Comparison of ENCODE assay signal across 38 cellular contexts in the genomic region with DNA sequence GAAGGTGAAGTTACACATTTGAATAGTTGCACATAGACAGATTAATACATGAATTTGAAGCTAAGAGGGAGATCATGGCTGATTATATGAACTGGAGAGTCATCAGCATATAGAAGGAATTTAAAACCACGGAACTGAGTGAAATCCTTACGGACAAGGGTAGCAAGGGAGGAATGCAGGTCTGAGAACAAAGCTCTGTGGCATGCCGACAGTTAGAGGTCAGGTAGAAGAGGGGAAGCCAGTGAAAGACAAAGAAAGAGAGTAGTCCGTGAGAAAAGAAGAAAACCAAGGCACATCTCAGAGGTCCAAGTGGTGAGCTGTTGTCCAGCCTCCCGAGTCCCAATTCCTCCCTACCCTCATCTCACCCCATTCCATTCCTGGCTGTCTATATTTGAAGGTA. TPM values are rescaled to one million over a fixed set of nuclear protein-coding genes. Genes with fewer than 3 reads are reported as not detected.
"Had no signal": no experiment of that assay in that cellular context is flagged by ENCODE, and none has a peak within 500 bp of the region (broad histone marks: within the 10 kb centered on the region; RNA-seq: fewer than 3 reads in every experiment).

No MANE protein-coding gene starts in this region.

- ATAC-seq: activated CD4-positive, alpha-beta T cell treated with anti-CD3 and anti-CD28 coated beads for 36 hours; activated CD8-positive, alpha-beta memory T cell treated with anti-CD3 and anti-CD28 coated beads, Interleukin-2, amount 10 ng/mL, durations not matched to agents 7 days and 5 days; activated CD8-positive, alpha-beta T cell treated with anti-CD3 and anti-CD28 coated beads, Interleukin-2, amount 10 ng/mL, durations not matched to agents 7 days and 5 days; activated naive CD8-positive, alpha-beta T cell treated with anti-CD3 and anti-CD28 coated beads, Interleukin-2, amount 50 U/mL, for 24 hours; body of pancreas; effector memory CD8-positive, alpha-beta T cell; esophagus mucosa; foreskin keratinocyte; gastrocnemius medialis; T-helper 17 cell had no signal

- H3K27me3 ChIP-seq: adrenal gland, body of pancreas, gastrocnemius medialis had no signal

- H3K27ac ChIP-seq: adrenal gland, body of pancreas, epithelial cell of prostate, foreskin keratinocyte, gastrocnemius medialis, WERI-Rb-1 had no signal

- DNase-seq: activated CD4-positive, alpha-beta memory T cell treated with anti-CD3 and anti-CD28 coated beads for 36 hours; activated CD4-positive, alpha-beta T cell treated with anti-CD3 and anti-CD28 coated beads for 36 hours; activated CD4-positive, alpha-beta T cell treated with anti-CD3 and anti-CD28 coated beads, Interleukin-2, amount 10 ng/mL, durations not matched to agents 24 days and 14 days; activated CD4-positive, CD25-positive, alpha-beta regulatory T cell; activated CD4-positive, CD25-positive, alpha-beta regulatory T cell treated with anti-CD3 and anti-CD28 coated beads, Interleukin-2, amount 50 U/mL, for 72 hours; activated CD8-positive, alpha-beta memory T cell treated with anti-CD3 and anti-CD28 coated beads, Interleukin-2, amount 10 ng/mL, durations not matched to agents 7 days and 5 days; activated CD8-positive, alpha-beta memory T cell treated with anti-CD3 and anti-CD28 coated beads, Interleukin-2, amount 50 U/mL, for 4 hours; activated CD8-positive, alpha-beta T cell treated with anti-CD3 and anti-CD28 coated beads, Interleukin-2, amount 10 ng/mL, durations not matched to agents 7 days and 5 days; activated effector memory CD4-positive, alpha-beta T cell treated with anti-CD3 and anti-CD28 coated beads, Interleukin-2, amount 50 U/mL, for 16 hours; activated naive CD4-positive, alpha-beta T cell treated with anti-CD3 and anti-CD28 coated beads for 36 hours; activated naive CD8-positive, alpha-beta T cell treated with anti-CD3 and anti-CD28 coated beads for 36 hours; activated naive CD8-positive, alpha-beta T cell treated with anti-CD3 and anti-CD28 coated beads, Interleukin-2, amount 50 U/mL, for 24 hours; activated T-cell treated with anti-CD3 and anti-CD28 coated beads, Interleukin-2, amount 50 U/mL, for 1 hour; activated T-cell treated with anti-CD3 and anti-CD28 coated beads, Interleukin-2, amount 50 U/mL, for 48 hours; adrenal gland; amygdala; aorta; body of pancreas; caudate nucleus; cortex of kidney; dermis blood vessel endothelial cell; effector CD4-positive, alpha-beta T cell; effector memory CD8-positive, alpha-beta T cell; foreskin keratinocyte; gastrocnemius medialis; glutamatergic neuron; T-helper 1 cell; T-helper 17 cell; T1000; WERI-Rb-1 had no signal

- FAIRE-seq: colon, endometrium, endothelial cell of umbilical vein had no signal

- H3K36me3 ChIP-seq: adrenal gland, gastrocnemius medialis, WERI-Rb-1 had no signal

- H3K9me3 ChIP-seq: adrenal gland, body of pancreas, gastrocnemius medialis had no signal

- H3K4me3 ChIP-seq: adrenal gland, body of pancreas, gastrocnemius medialis had no signal

- H3K4me1 ChIP-seq: adrenal gland, body of pancreas, foreskin keratinocyte, gastrocnemius medialis had no signal

RNA-seq across cellular contexts. Expression of gene SYT9, which starts 11.8 kb away (rescaled TPM):
- total RNA-seq: activated CD4-positive, alpha-beta memory T cell treated with anti-CD3 and anti-CD28 coated beads for 36 hours; activated CD4-positive, alpha-beta T cell treated with anti-CD3 and anti-CD28 coated beads for 36 hours; activated CD4-positive, alpha-beta T cell treated with anti-CD3 and anti-CD28 coated beads, Interleukin-2, amount 10 ng/mL, durations not matched to agents 24 days and 14 days; activated CD8-positive, alpha-beta memory T cell treated with anti-CD3 and anti-CD28 coated beads for 36 hours; activated CD8-positive, alpha-beta memory T cell treated with anti-CD3 and anti-CD28 coated beads, Interleukin-2, amount 10 ng/mL, durations not matched to agents 7 days and 5 days; activated CD8-positive, alpha-beta T cell treated with anti-CD3 and anti-CD28 coated beads, Interleukin-2, amount 10 ng/mL, durations not matched to agents 7 days and 5 days; activated naive CD4-positive, alpha-beta T cell treated with anti-CD3 and anti-CD28 coated beads for 36 hours; activated naive CD8-positive, alpha-beta T cell treated with anti-CD3 and anti-CD28 coated beads for 36 hours; activated T-helper 1 cell treated with anti-CD3 and anti-CD28 coated beads, Interleukin-12 subunit alpha, Interleukin-12 subunit beta, Interleukin-2, Interleukin-4 antibody, amounts not matched to agents 30 ng/mL and 10 ng/mL and 1 ng/mL, durations not matched to agents 14 hours and 24 hours and 36 hours; activated T-helper 2 cell treated with anti-CD3 and anti-CD28 coated beads, Interferon-gamma antibody, Interleukin-2, Interleukin-4, amounts not matched to agents 10 μg/mL and 5 μg/mL and 100 μg/mL, durations not matched to agents 14 hours and 24 hours and 36 hours; endothelial cell of umbilical vein; esophagus mucosa; foreskin keratinocyte; T-helper 17 cell had no signal
